10 cellular contexts compared by ENCODE assay signal in the genomic region with DNA sequence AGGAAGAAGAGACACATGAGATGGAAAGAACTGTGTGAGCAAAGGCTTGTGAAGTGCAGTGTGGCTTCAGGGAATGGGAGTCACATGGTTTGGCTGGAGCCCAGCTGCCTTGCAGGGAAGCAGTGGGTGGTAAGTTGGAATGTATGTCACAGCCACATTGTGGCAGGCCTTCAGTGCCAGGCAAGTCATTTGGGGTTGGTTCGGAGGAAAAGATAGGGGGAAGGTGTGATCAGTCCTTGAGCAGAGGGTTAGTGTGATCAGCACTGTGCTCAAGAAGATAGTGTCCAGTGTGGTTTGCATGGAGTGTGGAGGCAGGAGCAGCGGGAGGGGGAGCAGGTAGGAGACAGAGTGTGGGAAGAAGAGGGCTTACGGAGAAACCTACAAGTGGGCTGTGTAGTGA. TPM values are rescaled to one million over a fixed set of nuclear protein-coding genes. Genes with fewer than 3 reads are reported as not detected.
DNase-seq lines count a peak whose midpoint lies in the region; ATAC-seq and TF ChIP-seq lines count a peak whose summit lies in the region.
"Had no signal": no experiment of that assay in that cellular context is flagged by ENCODE, and none has a peak within 500 bp of the region (broad histone marks: within the 10 kb centered on the region; RNA-seq: fewer than 3 reads in every experiment).

No MANE protein-coding gene starts in this region.

- TF ChIP-seq EP300 in tibial nerve (IDR thresholded peaks at IDR 0.05) = peak in 1 of 2 donors; percentile 72

- H3K27me3 Mint-ChIP-seq in activated CD8-positive, alpha-beta T cell treated with anti-CD3 and anti-CD28 coated beads, Interleukin-2, amount 10 ng/mL, durations not matched to agents 7 days and 5 days (ENCODE audit: low read depth) = no peaks in the 10 kb centered on the region
- no peaks in the 10 kb centered on the region for H3K27me3 Mint-ChIP-seq in activated CD8-positive, alpha-beta T cell treated with anti-CD3 and anti-CD28 coated beads for 36 hours
- no peaks in the 10 kb centered on the region for H3K27me3 Mint-ChIP-seq in activated T-helper 17 cell treated with anti-CD3 and anti-CD28 coated beads, Interleukin-2, amount 50 U/mL, for 72 hours

- CTCF ChIA-PET in activated CD8-positive, alpha-beta T cell treated with anti-CD3 and anti-CD28 coated beads, Interleukin-2, amount 10 ng/mL, durations not matched to agents 7 days and 5 days (lab: Charles Lee) = no interaction called here
- CTCF ChIA-PET in activated CD8-positive, alpha-beta T cell treated with anti-CD3 and anti-CD28 coated beads for 36 hours (lab: Charles Lee) = interaction anchor here (1.7 kb wide), 1 partner anchor 103 kb away, joined by 4 read pairs; no protein-coding TSS in a partner anchor

- intact Hi-C loops in activated CD8-positive, alpha-beta T cell treated with anti-CD3 and anti-CD28 coated beads for 36 hours (cut with micrococcal nuclease) = no loop called here
- intact Hi-C loops in left cardiac atrium (cut with DNase I) = no loop called here

- no peaks in the 10 kb centered on the region for H3K36me3 ChIP-seq in tibial nerve
- H3K36me3 ChIP-seq: BLaER1 had no signal

- H3K27ac Mint-ChIP-seq in activated CD8-positive, alpha-beta T cell treated with anti-CD3 and anti-CD28 coated beads, Interleukin-2, amount 10 ng/mL, durations not matched to agents 7 days and 5 days = peak overlapping the region; percentile 13
- H3K27ac Mint-ChIP-seq in activated CD8-positive, alpha-beta T cell treated with anti-CD3 and anti-CD28 coated beads for 36 hours = no peak overlapping the region
- H3K27ac Mint-ChIP-seq in activated T-helper 17 cell treated with anti-CD3 and anti-CD28 coated beads, Interleukin-2, amount 50 U/mL, for 72 hours = no peak overlapping the region

- H3K27ac ChIP-seq in tibial nerve = peak overlapping the region in 3 of 4 donors; percentile 20 to 82 (median 81)
- H3K27ac ChIP-seq: BLaER1 had no signal

- peaks cover 14% of the 10 kb centered on the region for H3K4me1 Mint-ChIP-seq in activated CD8-positive, alpha-beta T cell treated with anti-CD3 and anti-CD28 coated beads, Interleukin-2, amount 10 ng/mL, durations not matched to agents 7 days and 5 days (ENCODE audit: low read depth)
- H3K4me1 Mint-ChIP-seq in activated CD8-positive, alpha-beta T cell treated with anti-CD3 and anti-CD28 coated beads for 36 hours (ENCODE audit: low read depth) = peaks cover 49% of the 10 kb centered on the region
- peaks cover 22% of the 10 kb centered on the region for H3K4me1 Mint-ChIP-seq in activated T-helper 17 cell treated with anti-CD3 and anti-CD28 coated beads, Interleukin-2, amount 50 U/mL, for 72 hours

- no peak for TF ChIP-seq CTCF in activated CD8-positive, alpha-beta T cell treated with anti-CD3 and anti-CD28 coated beads for 36 hours (IDR thresholded peaks at IDR 0.05)
- TF ChIP-seq CTCF in tibial nerve (IDR thresholded peaks at IDR 0.05) = no peak

- POLR2A ChIA-PET in activated CD8-positive, alpha-beta T cell treated with anti-CD3 and anti-CD28 coated beads, Interleukin-2, amount 10 ng/mL, durations not matched to agents 7 days and 5 days (lab: Charles Lee) = no interaction called here
- POLR2A ChIA-PET in activated CD8-positive, alpha-beta T cell treated with anti-CD3 and anti-CD28 coated beads for 36 hours (lab: Charles Lee) = no interaction called here

- no peak for DNase-seq in activated CD8-positive, alpha-beta T cell treated with anti-CD3 and anti-CD28 coated beads, Interleukin-2, amount 10 ng/mL, durations not matched to agents 7 days and 5 days
- no peak for DNase-seq in activated CD8-positive, alpha-beta T cell treated with anti-CD3 and anti-CD28 coated beads for 36 hours
- peak; percentile 76 for DNase-seq in left cardiac atrium
- DNase-seq in tibial nerve (ENCODE audit: low spot score in 2 of 2) = peak; percentile 40 to 70
- DNase-seq in NCI-H1417 treated with DMSO at 0.1 percent for 48 hours (lab: John Stamatoyannopoulos, UW) = no peak
- DNase-seq in activated CD4-positive, alpha-beta T cell treated with anti-CD3 and anti-CD28 coated beads for 4 hours = no peak
- DNase-seq: NCI-H446 treated with DMSO at 0.1 percent for 48 hours had no signal

- H3K4me3 ChIP-seq in tibial nerve = no peak overlapping the region
- H3K4me3 ChIP-seq: BLaER1 had no signal

- no peaks in the 10 kb centered on the region for H3K27me3 ChIP-seq in tibial nerve
- H3K27me3 ChIP-seq: BLaER1 had no signal

- no peaks in the 10 kb centered on the region for H3K9me3 Mint-ChIP-seq in activated CD8-positive, alpha-beta T cell treated with anti-CD3 and anti-CD28 coated beads, Interleukin-2, amount 10 ng/mL, durations not matched to agents 7 days and 5 days (ENCODE audit: insufficient read depth)
- peaks cover 1% of the 10 kb centered on the region for H3K9me3 Mint-ChIP-seq in activated CD8-positive, alpha-beta T cell treated with anti-CD3 and anti-CD28 coated beads for 36 hours
- H3K9me3 Mint-ChIP-seq in activated T-helper 17 cell treated with anti-CD3 and anti-CD28 coated beads, Interleukin-2, amount 50 U/mL, for 72 hours = no peaks in the 10 kb centered on the region

- no peak for TF ChIP-seq POLR2A in tibial nerve (IDR thresholded peaks at IDR 0.05)

- H3K9me3 ChIP-seq in tibial nerve = peaks cover 0 to 3% (median 0%) of the 10 kb centered on the region in 4 donors
- H3K9me3 ChIP-seq: BLaER1 had no signal

- no peak for ATAC-seq in activated CD8-positive, alpha-beta T cell treated with anti-CD3 and anti-CD28 coated beads, Interleukin-2, amount 10 ng/mL, durations not matched to agents 7 days and 5 days
- no peak for ATAC-seq in activated CD8-positive, alpha-beta T cell treated with anti-CD3 and anti-CD28 coated beads for 36 hours
- ATAC-seq in activated T-helper 17 cell treated with anti-CD3 and anti-CD28 coated beads, Interleukin-2, amount 50 U/mL, for 72 hours (replicated peaks) = peak; percentile 57
- ATAC-seq in left cardiac atrium (peak in 1 of 2 donors; percentile 52), HG03135 (IDR thresholded peaks at IDR 0.05; ENCODE audit: unreplicated experiment) (no peak)

- peaks cover 0 to 83% (median 50%) of the 10 kb centered on the region in 4 donors for H3K4me1 ChIP-seq in tibial nerve

- H3K4me3 Mint-ChIP-seq in activated CD8-positive, alpha-beta T cell treated with anti-CD3 and anti-CD28 coated beads, Interleukin-2, amount 10 ng/mL, durations not matched to agents 7 days and 5 days = no peak overlapping the region
- H3K4me3 Mint-ChIP-seq in activated CD8-positive, alpha-beta T cell treated with anti-CD3 and anti-CD28 coated beads for 36 hours = no peak overlapping the region
- H3K4me3 Mint-ChIP-seq in activated T-helper 17 cell treated with anti-CD3 and anti-CD28 coated beads, Interleukin-2, amount 50 U/mL, for 72 hours = no peak overlapping the region

- 43 to 52% methylated on average over 3 of the region's 3 CpGs for WGBS in tibial nerve, 2 donors

- H3K36me3 Mint-ChIP-seq in activated CD8-positive, alpha-beta T cell treated with anti-CD3 and anti-CD28 coated beads, Interleukin-2, amount 10 ng/mL, durations not matched to agents 7 days and 5 days (ENCODE audit: low read depth) = peaks cover 9% of the 10 kb centered on the region
- peaks cover 7% of the 10 kb centered on the region for H3K36me3 Mint-ChIP-seq in activated CD8-positive, alpha-beta T cell treated with anti-CD3 and anti-CD28 coated beads for 36 hours (ENCODE audit: low read depth)
- no peaks in the 10 kb centered on the region for H3K36me3 Mint-ChIP-seq in activated T-helper 17 cell treated with anti-CD3 and anti-CD28 coated beads, Interleukin-2, amount 50 U/mL, for 72 hours (ENCODE audit: low read depth)

RNA-seq across cellular contexts. Expression of a gene that starts 46.4 kb away (rescaled TPM):
- 10 to 100 TPM; 25.4 to 30.3 TPM for total RNA-seq in activated CD8-positive, alpha-beta T cell treated with anti-CD3 and anti-CD28 coated beads, Interleukin-2, amount 10 ng/mL, durations not matched to agents 7 days and 5 days
- 10 to 100 TPM; 12.7 to 18.0 TPM for total RNA-seq in activated CD8-positive, alpha-beta T cell treated with anti-CD3 and anti-CD28 coated beads for 36 hours
- 10 to 100 TPM in 1 of 2 donors, 1 to 10 TPM in 1; 7.8 to 12.0 TPM for total RNA-seq in activated T-helper 17 cell treated with anti-CD3 and anti-CD28 coated beads, Interleukin-2, amount 50 U/mL, for 72 hours
- total RNA-seq in left cardiac atrium (10 to 100 TPM; 29.6 to 50.2 TPM), tibial nerve (10 to 100 TPM; 33.7 to 77.8 (median 57.8) TPM)

Comparison
In these comparisons a context has a peak if more than half of its experiments do, and no peak if none do; other contexts are left out.
1. DNase-seq: peak in left cardiac atrium (single experiment) and tibial nerve (2 of 2); none in activated CD8-positive, alpha-beta T cell treated with anti-CD3 and anti-CD28 coated beads, Interleukin-2, amount 10 ng/mL, durations not matched to agents 7 days and 5 days (single experiment), activated CD8-positive, alpha-beta T cell treated with anti-CD3 and anti-CD28 coated beads for 36 hours (single experiment), NCI-H1417 treated with DMSO at 0.1 percent for 48 hours (single experiment) and activated CD4-positive, alpha-beta T cell treated with anti-CD3 and anti-CD28 coated beads for 4 hours (0 of 2).